Comparison of ENCODE assay signal across 6 cellular contexts in the genomic region with DNA sequence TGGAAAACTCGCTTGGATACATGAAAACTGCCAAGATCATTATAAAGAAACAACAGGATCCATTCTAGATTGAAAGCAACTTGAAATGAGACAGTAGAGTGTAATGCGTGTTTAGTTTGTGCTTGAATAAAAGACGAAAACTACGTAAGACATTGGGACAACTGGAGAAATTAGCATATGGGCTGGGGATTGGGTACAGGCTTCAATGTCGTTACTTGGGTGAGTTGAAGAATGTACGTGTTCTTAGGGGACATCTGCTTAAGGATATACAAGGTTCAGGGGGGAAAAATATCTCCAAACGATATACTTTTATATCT. TPM values are rescaled to one million over a fixed set of nuclear protein-coding genes. Genes with fewer than 3 reads are reported as not detected.
DNase-seq lines count a peak whose midpoint lies in the region; ATAC-seq, FAIRE-seq and TF ChIP-seq lines count a peak whose summit lies in the region.

No MANE protein-coding gene starts in this region.

- H3K4me2 ChIP-seq in SK-N-SH, result peak overlapping the region; percentile 54

- WGBS in SK-N-SH (ENCODE audit: low lambda C conversion rate), result 48% methylated on average over 7 of the region's 7 CpGs

- DNase-seq in DMS53 (lab: John Stamatoyannopoulos, UW) (peak; percentile 76), SK-N-SH (no peak), kidney (no peak), NCI-H2081 (lab: John Stamatoyannopoulos, UW) (no peak)
- no peak for DNase-seq in activated effector memory CD4-positive, alpha-beta T cell treated with Interleukin-2 at 50 U/mL for 16 hours

- CTCF ChIA-PET in SK-N-SH (lab: Yijun Ruan, JAX), result interaction anchor here (2.0 kb wide), 1 partner anchor 215 kb away, joined by 4 read pairs; a partner anchor contains a TSS

- H3K36me3 ChIP-seq in SK-N-SH (replicated peaks in 1 of 2; ENCODE audit: control insufficient read depth in 1 of 2, insufficient read depth in 2 of 2, low read length in 1 of 2) (peaks cover 52 to 60% of the 10 kb centered on the region in 2 experiments), kidney (ENCODE audit: control insufficient read depth in 1 of 2, insufficient read depth in 2 of 2, low read length in 2 of 2) (peaks cover 7 to 11% of the 10 kb centered on the region in 2 donors)

- H3K9ac ChIP-seq in SK-N-SH (peak overlapping the region; percentile 1; the same call in 1 of the 2 replicates), kidney (ENCODE audit: low read length in 2 of 2) (peak overlapping the region; percentile 44 to 70)

- no peak for ATAC-seq in HG03520 (IDR thresholded peaks at IDR 0.05; ENCODE audit: unreplicated experiment)

- H3F3A ChIP-seq in SK-N-SH (replicated peaks; ENCODE audit: insufficient read depth), result peaks cover 21% of the 10 kb centered on the region

- POLR2A ChIA-PET in SK-N-SH (lab: Yijun Ruan, JAX), result interaction anchor here (0.6 to 2.2 kb wide), 2 partner anchors 13 to 22 kb away, joined by 6 to 12 read pairs; a partner anchor contains a TSS

- intact Hi-C loops in kidney (cut with DNase I), result no loop called here

- H2AFZ ChIP-seq in SK-N-SH (ENCODE audit: low read depth), result peak overlapping the region; percentile 85; the same call in 1 of the 2 replicates

- no peak for TF ChIP-seq CTCF in SK-N-SH (IDR thresholded peaks at IDR 0.05)
- TF ChIP-seq CTCF in kidney (IDR thresholded peaks at IDR 0.05; ENCODE audit: borderline replicate concordance, extremely low read depth, insufficient read depth), result no peak

- H3K9me2 ChIP-seq in SK-N-SH, result no peaks in the 10 kb centered on the region

- H3K27ac ChIP-seq in SK-N-SH (ENCODE audit: low read depth in 2 of 2, low read length in 1 of 2), result peak overlapping the region; percentile 73 to 86
- H3K27ac ChIP-seq in kidney (ENCODE audit: low read depth in 2 of 2, low read length in 2 of 2), result peak overlapping the region; percentile 48 to 97

- no peak for TF ChIP-seq EP300 in SK-N-SH (IDR thresholded peaks at IDR 0.05; ENCODE audit: borderline replicate concordance in 1 of 2, low read depth in 1 of 2, low read length in 1 of 2)

- TF ChIP-seq RAD21 in SK-N-SH (IDR thresholded peaks at IDR 0.05; ENCODE audit: low read length), result no peak

- H3K9me3 ChIP-seq in SK-N-SH, result no peaks in the 10 kb centered on the region
- no peaks in the 10 kb centered on the region for H3K9me3 ChIP-seq in kidney (ENCODE audit: control insufficient read depth in 1 of 2, low read length in 2 of 2)

- H3K4me1 ChIP-seq in SK-N-SH (ENCODE audit: control insufficient read depth in 1 of 2, insufficient read depth in 2 of 2, low read depth in 1 of 2, low read length in 1 of 2), result peaks cover 0 to 16% of the 10 kb centered on the region in 2 experiments; a peak in 2 of 4 replicates
- H3K4me1 ChIP-seq in kidney (ENCODE audit: control insufficient read depth in 1 of 2, insufficient read depth in 1 of 2, low read depth in 1 of 2, low read length in 2 of 2), result peaks cover 0 to 10% of the 10 kb centered on the region in 2 donors

- no peaks in the 10 kb centered on the region for H4K20me1 ChIP-seq in SK-N-SH (ENCODE audit: insufficient read depth)

- peak overlapping the region; percentile 79 to 97; a peak in 3 of 4 replicates for H3K4me3 ChIP-seq in SK-N-SH (ENCODE audit: low read depth in 2 of 2, low read length in 1 of 2)
- peak overlapping the region; percentile 80 to 97 for H3K4me3 ChIP-seq in kidney (ENCODE audit: low read length in 2 of 2)

- H3K27me3 ChIP-seq in SK-N-SH (ENCODE audit: insufficient read depth), result no peaks in the 10 kb centered on the region

- no peak for FAIRE-seq in kidney (lab: Jason Lieb, UNC)

- H3K79me2 ChIP-seq in SK-N-SH (ENCODE audit: insufficient read depth), result peaks cover 37% of the 10 kb centered on the region

TF ChIP-seq in SK-N-SH, 30 proteins besides CTCF, POLR2A, EP300 and RAD21:
- TF ChIP-seq RXRA (IDR thresholded peaks at IDR 0.05; ENCODE audit: borderline replicate concordance, low read depth) (no peak), SMC3 (IDR thresholded peaks at IDR 0.05; ENCODE audit: low read depth, low read length) (no peak), YY1 (IDR thresholded peaks at IDR 0.05; ENCODE audit: low read depth) (no peak), ELF1 (IDR thresholded peaks at IDR 0.05) (no peak), TAF1 (IDR thresholded peaks at IDR 0.05; ENCODE audit: borderline replicate concordance, low read depth, low read length) (no peak), JUND (IDR thresholded peaks at IDR 0.05) (no peak), RFX5 (IDR thresholded peaks at IDR 0.05; ENCODE audit: low read length) (no peak), FOXM1 (IDR thresholded peaks at IDR 0.05; ENCODE audit: low read depth) (no peak), NRF1 (IDR thresholded peaks at IDR 0.05; ENCODE audit: low read depth, low read length) (no peak)
- TF ChIP-seq, protein P1, sequence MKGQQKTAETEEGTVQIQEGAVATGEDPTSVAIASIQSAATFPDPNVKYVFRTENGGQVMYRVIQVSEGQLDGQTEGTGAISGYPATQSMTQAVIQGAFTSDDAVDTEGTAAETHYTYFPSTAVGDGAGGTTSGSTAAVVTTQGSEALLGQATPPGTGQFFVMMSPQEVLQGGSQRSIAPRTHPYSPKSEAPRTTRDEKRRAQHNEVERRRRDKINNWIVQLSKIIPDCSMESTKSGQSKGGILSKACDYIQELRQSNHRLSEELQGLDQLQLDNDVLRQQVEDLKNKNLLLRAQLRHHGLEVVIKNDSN (IDR thresholded peaks at IDR 0.05; ENCODE audit: borderline replicate concordance, low read depth), result no peak
- TF ChIP-seq, protein P2, sequence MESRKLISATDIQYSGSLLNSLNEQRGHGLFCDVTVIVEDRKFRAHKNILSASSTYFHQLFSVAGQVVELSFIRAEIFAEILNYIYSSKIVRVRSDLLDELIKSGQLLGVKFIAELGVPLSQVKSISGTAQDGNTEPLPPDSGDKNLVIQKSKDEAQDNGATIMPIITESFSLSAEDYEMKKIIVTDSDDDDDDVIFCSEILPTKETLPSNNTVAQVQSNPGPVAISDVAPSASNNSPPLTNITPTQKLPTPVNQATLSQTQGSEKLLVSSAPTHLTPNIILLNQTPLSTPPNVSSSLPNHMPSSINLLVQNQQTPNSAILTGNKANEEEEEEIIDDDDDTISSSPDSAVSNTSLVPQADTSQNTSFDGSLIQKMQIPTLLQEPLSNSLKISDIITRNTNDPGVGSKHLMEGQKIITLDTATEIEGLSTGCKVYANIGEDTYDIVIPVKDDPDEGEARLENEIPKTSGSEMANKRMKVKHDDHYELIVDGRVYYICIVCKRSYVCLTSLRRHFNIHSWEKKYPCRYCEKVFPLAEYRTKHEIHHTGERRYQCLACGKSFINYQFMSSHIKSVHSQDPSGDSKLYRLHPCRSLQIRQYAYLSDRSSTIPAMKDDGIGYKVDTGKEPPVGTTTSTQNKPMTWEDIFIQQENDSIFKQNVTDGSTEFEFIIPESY (IDR thresholded peaks at IDR 0.05; ENCODE audit: borderline replicate concordance, low read depth), result no peak

RNA-seq across cellular contexts. Expression of a gene that starts 0.5 kb away (rescaled TPM):
- polyA plus RNA-seq in SK-N-SH (2012; rRNA removed) (69.4 and 85.3 TPM in 2 replicates), kidney (ENCODE audit: insufficient read depth, low read depth, low replicate concordance) (41.6 TPM)
- polyA plus RNA-seq in SK-N-SH (2012; cell fraction: cytosol; rRNA removed), result 56.2 and 56.8 TPM in 2 replicates
- 168 and 172 TPM in 2 replicates for polyA plus RNA-seq in SK-N-SH (2012; cell fraction: nucleus; rRNA removed)
- total RNA-seq in kidney, result 35.4 TPM

RNA-seq across cellular contexts. Expression of a gene that starts 22.1 kb away (rescaled TPM):
- polyA plus RNA-seq in SK-N-SH (2012; rRNA removed) (2.3 and 2.9 TPM in 2 replicates), kidney (ENCODE audit: insufficient read depth, low read depth, low replicate concordance) (1.1 TPM)
- 1.3 and 1.9 TPM in 2 replicates for polyA plus RNA-seq in SK-N-SH (2012; cell fraction: cytosol; rRNA removed)
- polyA plus RNA-seq in SK-N-SH (2012; cell fraction: nucleus; rRNA removed), result 2.1 and 3.3 TPM in 2 replicates
- 3.3 TPM for total RNA-seq in kidney

RNA-seq across cellular contexts. Expression of a gene that starts 26.0 kb away (rescaled TPM):
- 1.4 and 1.8 TPM in 2 replicates for polyA plus RNA-seq in SK-N-SH (2012; rRNA removed)
- 0.91 and 1.2 TPM in 2 replicates for polyA plus RNA-seq in SK-N-SH (2012; cell fraction: cytosol; rRNA removed)
- polyA plus RNA-seq in SK-N-SH (2012; cell fraction: nucleus; rRNA removed), result 4.7 and 6.1 TPM in 2 replicates
- total RNA-seq in kidney, result 9.0 TPM
- 1.3 TPM for polyA plus RNA-seq in kidney (ENCODE audit: insufficient read depth, low read depth, low replicate concordance)

RNA-seq across cellular contexts. Expression of a gene that starts 48.6 kb away (rescaled TPM):
- 61.4 and 62.6 TPM in 2 replicates for polyA plus RNA-seq in SK-N-SH (2012; rRNA removed)
- polyA plus RNA-seq in SK-N-SH (2012; cell fraction: cytosol; rRNA removed), result 39.1 and 61.2 TPM in 2 replicates
- 23.3 and 58.0 TPM in 2 replicates for polyA plus RNA-seq in SK-N-SH (2012; cell fraction: nucleus; rRNA removed)
- total RNA-seq in kidney, result 10.9 TPM
- 19.0 TPM for polyA plus RNA-seq in kidney (ENCODE audit: insufficient read depth, low read depth, low replicate concordance)

RNA-seq across cellular contexts. Expression of a gene that starts 57.8 kb away (rescaled TPM):
- polyA plus RNA-seq in SK-N-SH (2012; rRNA removed), result 1.0 and 1.1 TPM in 2 replicates
- 0.30 and 0.45 TPM in 2 replicates for polyA plus RNA-seq in SK-N-SH (2012; cell fraction: cytosol; rRNA removed)
- 8.1 and 13.1 TPM in 2 replicates for polyA plus RNA-seq in SK-N-SH (2012; cell fraction: nucleus; rRNA removed)
- 5.0 TPM for total RNA-seq in kidney
- polyA plus RNA-seq in kidney (ENCODE audit: insufficient read depth, low read depth, low replicate concordance), result 1.7 TPM
